ENCODE assay signal across 8 cellular contexts in the genomic region with DNA sequence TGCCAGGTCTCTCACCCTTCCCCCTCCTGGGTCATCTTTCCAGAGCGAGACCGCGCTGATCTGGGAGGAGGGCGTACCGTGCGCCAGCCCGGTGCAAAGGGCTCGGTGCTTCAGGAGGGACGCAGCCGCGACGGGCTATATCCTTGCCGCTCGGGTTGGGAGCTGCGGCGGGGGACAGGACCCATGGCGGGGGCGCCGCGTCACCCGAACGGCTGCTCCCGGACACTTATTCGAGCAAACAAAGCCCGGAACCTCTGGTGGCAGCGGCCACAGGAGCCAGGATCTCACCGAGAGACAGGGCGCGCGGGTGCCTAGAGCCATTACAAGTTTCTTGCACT. TPM values are rescaled to one million over a fixed set of nuclear protein-coding genes. Genes with fewer than 3 reads are reported as not detected.
DNase-seq lines count a peak whose midpoint lies in the region; ATAC-seq, FAIRE-seq and TF ChIP-seq lines count a peak whose summit lies in the region.

No MANE protein-coding gene starts in this region.

- no TSS peak for BruUV-seq in endothelial cell of umbilical vein (replicated peaks; lab: Mats Ljungman, UMichigan)

- H3K9ac ChIP-seq in endothelial cell of umbilical vein (replicated peaks; ENCODE audit: extremely low read depth, insufficient read depth, low read length), result no peak overlapping the region

- CTCF ChIA-PET in endothelial cell of umbilical vein (lab: Charles Lee), result interaction anchor here (2.8 kb wide), 1 partner anchor 12 kb away, joined by 7 read pairs; no protein-coding TSS in a partner anchor

- no peak for TF ChIP-seq POLR2A in endothelial cell of umbilical vein (IDR thresholded peaks at IDR 0.05; ENCODE audit: low read depth, low read length)

- POLR2A ChIA-PET in endothelial cell of umbilical vein (lab: Charles Lee), result no interaction called here
- POLR2A ChIA-PET in naive thymus-derived CD8-positive, alpha-beta T cell (lab: Charles Lee), result no interaction called here

- peak overlapping the region; percentile 6 for H2AFZ ChIP-seq in endothelial cell of umbilical vein (ENCODE audit: low read depth, low read length)

- H3K79me2 ChIP-seq in endothelial cell of umbilical vein (ENCODE audit: control insufficient read depth, insufficient read depth, low read length), result no peaks in the 10 kb centered on the region

- peak overlapping the region in 7 of 10 donors; percentile 49 to 78 (median 59) for H3K4me3 Mint-ChIP-seq in naive thymus-derived CD8-positive, alpha-beta T cell

- TF ChIP-seq CTCF in GM06990 (IDR thresholded peaks at IDR 0.05; ENCODE audit: insufficient read depth, low read length, poor library complexity, severe bottlenecking) (no peak), endothelial cell of umbilical vein (IDR thresholded peaks at IDR 0.05; ENCODE audit: extremely low read depth in 1 of 2, insufficient read depth in 1 of 2, low read depth in 1 of 2, low read length in 2 of 2) (no peak)

- H3K36me3 ChIP-seq in GM06990 (ENCODE audit: control insufficient read depth, insufficient read depth, low read length) (no peaks in the 10 kb centered on the region), endothelial cell of umbilical vein (ENCODE audit: control insufficient read depth in 2 of 2, extremely low read depth in 1 of 2, insufficient read depth in 2 of 2, low read length in 2 of 2) (no peaks in the 10 kb centered on the region)

- dilution Hi-C loops in endothelial cell of umbilical vein (cut with MboI; ENCODE audit: extremely low pct_ligation_motif_present, low sequenced_read_pairs), result no loop called here

- H3K9me3 ChIP-seq in endothelial cell of umbilical vein (replicated peaks; ENCODE audit: control insufficient read depth, insufficient read depth, low read length), result no peaks in the 10 kb centered on the region

- H3K27ac Mint-ChIP-seq in naive thymus-derived CD8-positive, alpha-beta T cell, result no peak overlapping the region

- H3K4me1 Mint-ChIP-seq in naive thymus-derived CD8-positive, alpha-beta T cell, result peaks cover 12 to 28% (median 25%) of the 10 kb centered on the region in 4 donors

- no peak for FAIRE-seq in endothelial cell of umbilical vein (lab: Jason Lieb, UNC)

- H3K27me3 ChIP-seq in GM06990 (replicated peaks; ENCODE audit: control insufficient read depth, insufficient read depth, low read length), result peaks cover 10% of the 10 kb centered on the region
- peaks cover 44 to 72% of the 10 kb centered on the region in 2 experiments for H3K27me3 ChIP-seq in endothelial cell of umbilical vein (ENCODE audit: control insufficient read depth in 2 of 2, insufficient read depth in 2 of 2, low read length in 2 of 2)

- intact Hi-C loops in endothelial cell of umbilical vein (cut with micrococcal nuclease), result loop anchor here (10.0 kb wide), 1 partner anchor 882 kb away; no protein-coding TSS in a partner anchor

- H3K9me1 ChIP-seq in endothelial cell of umbilical vein (replicated peaks; ENCODE audit: control insufficient read depth, extremely low read depth, insufficient read depth, low read length), result no peaks in the 10 kb centered on the region

- H3K9me3 Mint-ChIP-seq in naive thymus-derived CD8-positive, alpha-beta T cell, result peaks cover 0 to 1% (median 0%) of the 10 kb centered on the region in 9 donors

- H4K20me1 ChIP-seq in endothelial cell of umbilical vein (replicated peaks; ENCODE audit: control insufficient read depth, extremely low read depth, insufficient read depth, low read length), result no peaks in the 10 kb centered on the region

- DNase-seq in GM06990 (ENCODE audit: extremely low read depth, insufficient read length) (peak; percentile 29), NCI-H748 (lab: John Stamatoyannopoulos, UW; ENCODE audit: unreplicated experiment) (peak; percentile 84), endothelial cell of umbilical vein (ENCODE audit: low read depth, low spot score) (peak; percentile 18), NCI-H2107 (lab: John Stamatoyannopoulos, UW) (no peak)
- DNase-seq in naive thymus-derived CD8-positive, alpha-beta T cell, result no peak
- DNase-seq in effector CD4-positive, alpha-beta T cell, result no peak

- no peak overlapping the region for H3K27ac ChIP-seq in endothelial cell of umbilical vein (ENCODE audit: insufficient read depth, low read depth, low read length)

- H3K4me3 ChIP-seq in GM06990 (replicated peaks; ENCODE audit: low read depth, low read length) (peak overlapping the region; percentile 59), endothelial cell of umbilical vein (replicated peaks in 1 of 3; ENCODE audit: insufficient read depth in 1 of 3, low read depth in 1 of 3, low read length in 3 of 3) (peak overlapping the region in 2 of 3 experiments; percentile 11 to 53)

- peak overlapping the region; percentile 60 for H3K4me2 ChIP-seq in endothelial cell of umbilical vein (ENCODE audit: insufficient read depth, low read length)

- peaks cover 0 to 3% (median 2%) of the 10 kb centered on the region in 3 donors for H3K36me3 Mint-ChIP-seq in naive thymus-derived CD8-positive, alpha-beta T cell

- H3K27me3 Mint-ChIP-seq in naive thymus-derived CD8-positive, alpha-beta T cell, result peaks cover 39 to 78% (median 60%) of the 10 kb centered on the region in 5 donors

- H3K4me1 ChIP-seq in endothelial cell of umbilical vein (ENCODE audit: control insufficient read depth, extremely low read depth, insufficient read depth, low read length), result peaks cover 17% of the 10 kb centered on the region

- ATAC-seq in naive thymus-derived CD8-positive, alpha-beta T cell, result no peak
- no peak for ATAC-seq in GM21717 (IDR thresholded peaks at IDR 0.05; ENCODE audit: unreplicated experiment)
- no peak for ATAC-seq in GM19452 (IDR thresholded peaks at IDR 0.05; ENCODE audit: unreplicated experiment)

TF ChIP-seq in endothelial cell of umbilical vein, 7 proteins besides CTCF, POLR2A, EP300 and RAD21:
- TF ChIP-seq, protein P1, sequence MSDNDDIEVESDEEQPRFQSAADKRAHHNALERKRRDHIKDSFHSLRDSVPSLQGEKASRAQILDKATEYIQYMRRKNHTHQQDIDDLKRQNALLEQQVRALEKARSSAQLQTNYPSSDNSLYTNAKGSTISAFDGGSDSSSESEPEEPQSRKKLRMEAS (IDR thresholded peaks at IDR 0.05; ENCODE audit: insufficient read depth, insufficient read length), result no peak
- TF ChIP-seq MYC (IDR thresholded peaks at IDR 0.05; ENCODE audit: low read depth, low read length) (no peak), JUN (IDR thresholded peaks at IDR 0.05; ENCODE audit: borderline replicate concordance, insufficient read depth, insufficient read length, low read depth) (no peak), POLR2AphosphoS5 (IDR thresholded peaks at IDR 0.05; ENCODE audit: insufficient read depth, low read depth, low read length) (no peak), GATA2 (IDR thresholded peaks at IDR 0.05; ENCODE audit: insufficient read depth, insufficient read length, low read depth, low read length) (no peak), EZH2 (IDR thresholded peaks at IDR 0.05; ENCODE audit: borderline replicate concordance, low read depth, low read length, severe bottlenecking) (peak; percentile 89), FOS (IDR thresholded peaks at IDR 0.05; ENCODE audit: borderline replicate concordance, insufficient read depth, low read length) (no peak)

RNA-seq across cellular contexts. Expression of a gene that starts 1.4 kb away (rescaled TPM):
- 1.4 and 1.5 TPM in 2 replicates for total RNA-seq in endothelial cell of umbilical vein
- 0.43 TPM in 2 replicates for polyA plus RNA-seq in endothelial cell of umbilical vein
- 0.25 and 0.32 TPM in 2 replicates for polyA plus RNA-seq in endothelial cell of umbilical vein (2011; cell fraction: cytosol; rRNA removed)
- 1.5 and 1.8 TPM in 2 replicates for polyA plus RNA-seq in endothelial cell of umbilical vein (2011; cell fraction: nucleus; rRNA removed)
- 1.4 and 2.0 TPM in 2 replicates for polyA plus RNA-seq in endothelial cell of umbilical vein (2012)
- polyA minus RNA-seq in endothelial cell of umbilical vein, result 2.3 and 2.6 TPM in 2 replicates
- polyA minus RNA-seq in endothelial cell of umbilical vein (2011; cell fraction: cytosol; rRNA and poly(A)+ RNA removed), result not detected
- polyA minus RNA-seq in endothelial cell of umbilical vein (2011; cell fraction: nucleus; rRNA and poly(A)+ RNA removed), result 2.3 and 3.2 TPM in 2 replicates
- not detected for total RNA-seq in naive thymus-derived CD8-positive, alpha-beta T cell
- under 1 TPM; 0.18 to 0.69 (median 0.22) TPM for polyA plus RNA-seq in naive thymus-derived CD8-positive, alpha-beta T cell

Comparison
In these comparisons a context has a peak if more than half of its experiments do, and no peak if none do; other contexts are left out.
1. DNase-seq: peak in GM06990 (single experiment), NCI-H748 (single experiment) and endothelial cell of umbilical vein (single experiment); none in naive thymus-derived CD8-positive, alpha-beta T cell (0 of 10), NCI-H2107 (single experiment) and effector CD4-positive, alpha-beta T cell (single experiment).